Comparison of ENCODE assay signal across 2 cellular contexts in the genomic region with DNA sequence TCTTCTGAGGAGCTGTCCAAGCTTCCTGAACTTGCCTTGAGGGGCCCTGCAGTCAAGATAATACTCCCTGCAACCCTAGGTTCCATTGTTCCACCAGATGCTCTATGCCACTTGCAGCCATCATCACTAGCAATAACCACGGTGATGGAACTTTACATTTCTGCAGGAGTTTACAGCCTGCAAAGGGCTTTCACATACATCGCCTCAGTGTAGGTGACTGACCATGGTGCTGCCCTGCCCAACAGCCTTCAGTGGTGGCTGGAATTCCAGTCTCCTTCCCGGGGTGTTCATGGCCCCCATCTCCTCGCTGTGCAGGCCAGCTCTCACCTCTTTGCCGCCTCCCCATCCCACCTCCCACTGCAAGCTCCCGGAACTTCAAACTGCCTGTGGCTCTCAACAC.
TF ChIP-seq lines count a peak whose summit lies in the region.

No MANE protein-coding gene starts in this region.

TF ChIP-seq in SK-N-SH, 30 proteins besides CTCF, POLR2A, EP300 and RAD21:
- TF ChIP-seq ZBTB33 (IDR thresholded peaks at IDR 0.05; ENCODE audit: borderline replicate concordance, low read depth) (no peak), REST (IDR thresholded peaks at IDR 0.05; ENCODE audit: low read depth, low read length) (peak; percentile 68; the same call in 1 of the 2 replicates)
TF ChIP-seq in SK-N-SH: peak in this region for 1.

TF ChIP-seq in K562, 482 proteins besides CTCF, POLR2A, EP300 and RAD21 (continued from another document):
- TF ChIP-seq TCF7L2 (IDR thresholded peaks at IDR 0.05; ENCODE audit: low read depth, low read length) (no peak), MBD1 (CRISPR knock-in tag; IDR thresholded peaks at IDR 0.05) (no peak), HOXB6 (CRISPR knock-in tag; IDR thresholded peaks at IDR 0.05; ENCODE audit: borderline replicate concordance) (no peak), ZNF639 (CRISPR knock-in tag; conservative IDR thresholded peaks at IDR 0.05 in 1 of 2, IDR thresholded peaks at IDR 0.05 in 1 of 2) (0 out of 4 replicates have a peak, but pooled peaks of 1 of the 2 experiments have one; percentile 13), THRA (IDR thresholded peaks at IDR 0.05) (no peak), CHD4 (IDR thresholded peaks at IDR 0.05; ENCODE audit: insufficient read depth, insufficient replicate concordance, low read depth, low read length, poor library complexity, severe bottlenecking) (no peak), REST (CRISPR knock-in tag; IDR thresholded peaks at IDR 0.05; ENCODE audit: low read depth) (peak; percentile 84; the same call in 1 of the 2 replicates)
